8 cellular contexts compared by ENCODE assay signal in the genomic region with DNA sequence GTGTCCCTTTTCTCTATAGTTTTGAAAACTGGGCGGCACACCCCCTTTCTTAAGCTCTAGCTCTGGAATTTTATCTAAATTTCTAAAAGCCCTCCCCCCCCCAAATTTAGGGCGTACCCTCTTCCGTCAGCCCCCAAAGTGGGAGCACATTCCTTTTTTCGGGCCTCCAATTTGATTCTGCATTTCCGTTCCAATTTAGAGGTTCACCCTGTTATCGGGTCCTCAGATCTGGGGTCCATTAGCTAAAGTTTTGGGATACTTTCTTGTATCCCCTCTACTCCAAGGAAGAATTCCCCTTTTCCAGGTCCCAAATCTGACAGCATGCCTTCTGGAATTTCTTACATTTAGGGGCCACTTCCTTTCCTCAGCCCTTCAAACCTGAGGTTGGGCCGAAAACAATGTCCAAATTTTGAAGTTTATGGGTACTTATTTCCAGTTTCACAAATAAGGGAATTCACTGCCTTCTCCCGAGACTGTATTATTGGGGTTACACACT. TPM values are rescaled to one million over a fixed set of nuclear protein-coding genes. Genes with fewer than 3 reads are reported as not detected.
DNase-seq lines count a peak whose midpoint lies in the region; ATAC-seq and TF ChIP-seq lines count a peak whose summit lies in the region.

No MANE protein-coding gene starts in this region.

- H3K4me1 ChIP-seq in heart right ventricle = peaks cover 25 to 83% (median 74%) of the 10 kb centered on the region in 9 donors
- H3K4me1 ChIP-seq in breast epithelium = peaks cover 3 to 13% of the 10 kb centered on the region in 2 donors
- peaks cover 19% of the 10 kb centered on the region for H3K4me1 ChIP-seq in mesodermal cell (ENCODE audit: control insufficient read depth, insufficient read depth, low read length, poor library complexity, severe bottlenecking)
- H3K4me1 ChIP-seq in aorta (ENCODE audit: control insufficient read depth in 1 of 2, insufficient read depth in 2 of 2, low read length in 2 of 2) = no peaks in the 10 kb centered on the region

- intact Hi-C loops in heart right ventricle (cut with DNase I) = loop anchor here in 1 of 10 donors (2.0 kb wide), 1 partner anchor 30 kb away; a partner anchor contains a TSS
- intact Hi-C loops in left cardiac atrium (cut with DNase I) = loop anchor here in 1 of 2 donors (2.0 kb wide), 1 partner anchor 30 kb away; a partner anchor contains a TSS
- intact Hi-C loops in breast epithelium (cut with DNase I; ENCODE audit: low total_unique reads) = no loop called here
- intact Hi-C loops in aorta (cut with DNase I) = loop anchor here (2.0 to 10.0 kb wide), 2 partner anchors 30 to 112 kb away; a partner anchor contains a TSS

- TF ChIP-seq CTCF in heart right ventricle (IDR thresholded peaks at IDR 0.05) = no peak
- no peak for TF ChIP-seq CTCF in breast epithelium (IDR thresholded peaks at IDR 0.05)

- 15 to 17% methylated on average over 8 of the region's 8 CpGs for WGBS in heart right ventricle, 2 donors
- 7 to 11% methylated on average over 5 to 7 of the region's 8 CpGs for WGBS in mesodermal cell (ENCODE audit: insufficient coverage in 2 of 2), 2 experiments
- whole genome bisulfite sequencing in aorta, 2 donors = 10 to 12% methylated on average over 8 of the region's 8 CpGs

- ATAC-seq in heart right ventricle = no peak
- ATAC-seq in left cardiac atrium = no peak
- ATAC-seq in aorta (ENCODE audit: low FRiP score) = no peak
- no peak for ATAC-seq in HG03342 (IDR thresholded peaks at IDR 0.05; ENCODE audit: unreplicated experiment)

- TF ChIP-seq POLR2A in breast epithelium (IDR thresholded peaks at IDR 0.05) = no peak

- H3K27me3 ChIP-seq in heart right ventricle (no peaks in the 10 kb centered on the region), breast epithelium (no peaks in the 10 kb centered on the region), aorta (ENCODE audit: control insufficient read depth in 1 of 2, insufficient read depth in 2 of 2, low read length in 1 of 2) (no peaks in the 10 kb centered on the region)

- H3K9me3 ChIP-seq in heart right ventricle (no peaks in the 10 kb centered on the region), breast epithelium (no peaks in the 10 kb centered on the region), mesodermal cell (ENCODE audit: control insufficient read depth, low read length) (peaks cover 9% of the 10 kb centered on the region), aorta (ENCODE audit: control insufficient read depth, low read length) (no peaks in the 10 kb centered on the region)

- peak overlapping the region; percentile 68 to 92 (median 76) for H3K4me3 ChIP-seq in heart right ventricle
- H3K4me3 ChIP-seq in breast epithelium = peak overlapping the region; percentile 61 to 83 (median 76)
- H3K4me3 ChIP-seq in mesodermal cell (ENCODE audit: extremely low read depth, insufficient read depth, low read length, poor library complexity, severe bottlenecking) = peak overlapping the region; percentile 79
- H3K4me3 ChIP-seq in aorta (ENCODE audit: low read length in 2 of 2) = peak overlapping the region; percentile 66 to 86

- peak overlapping the region; percentile 78 to 97 (median 94) for H3K27ac ChIP-seq in heart right ventricle
- H3K27ac ChIP-seq in breast epithelium = peak overlapping the region; percentile 95 to 98
- H3K27ac ChIP-seq in mesodermal cell (ENCODE audit: low read depth, low read length, severe bottlenecking) = peak overlapping the region; percentile 68
- H3K27ac ChIP-seq in aorta (ENCODE audit: low read depth in 1 of 2, low read length in 2 of 2) = no peak overlapping the region

- DNase-seq in heart right ventricle (no peak), left cardiac atrium (no peak), breast epithelium (ENCODE audit: low spot score in 2 of 2) (no peak), aorta (no peak), NCI-H446 treated with DMSO at 0.1 percent for 48 hours (lab: John Stamatoyannopoulos, UW) (no peak)
- no peak for DNase-seq in stimulated activated CD4-positive, alpha-beta T cell treated with anti-CD3 and anti-CD28 coated beads, Interleukin-4, amount 100 ng/mL, for 1 hour

- H3K36me3 ChIP-seq in heart right ventricle (peaks cover 0 to 15% (median 0%) of the 10 kb centered on the region in 9 donors), breast epithelium (no peaks in the 10 kb centered on the region), mesodermal cell (ENCODE audit: control insufficient read depth, insufficient read depth, low read length) (peaks cover 19% of the 10 kb centered on the region), aorta (ENCODE audit: control insufficient read depth in 1 of 2, insufficient read depth in 2 of 2, low read length in 1 of 2) (peaks cover 0 to 3% of the 10 kb centered on the region in 2 donors)

RNA-seq across cellular contexts. Expression of a gene that starts 0.8 kb away (rescaled TPM):
- 10 to 100 TPM; 31.9 to 44.7 (median 37.8) TPM for total RNA-seq in heart right ventricle
- polyA plus RNA-seq in heart right ventricle = 10 to 100 TPM; 23.4 to 34.1 TPM
- 10 to 100 TPM; 45.5 to 50.5 TPM for total RNA-seq in left cardiac atrium
- 10 to 100 TPM; 48.5 to 60.0 (median 59.7) TPM for total RNA-seq in breast epithelium
- 32.4 TPM for polyA plus RNA-seq in mesodermal cell (2013, experiment 1 of 2)
- polyA plus RNA-seq in mesodermal cell (2013, experiment 2 of 2) = 39.1 TPM
- total RNA-seq in aorta = 10 to 100 TPM; 48.7 to 64.4 TPM
- polyA plus RNA-seq in aorta = 10 to 100 TPM; 17.1 to 32.9 TPM

RNA-seq across cellular contexts. Expression of a gene that starts 30.6 kb away (rescaled TPM):
- total RNA-seq in heart right ventricle (100 to 1,000 TPM; 110 to 170 (median 124) TPM), left cardiac atrium (100 to 1,000 TPM; 143 to 172 TPM), breast epithelium (100 to 1,000 TPM; 305 to 660 (median 527) TPM), aorta (100 to 1,000 TPM; 293 to 383 TPM)
- polyA plus RNA-seq in heart right ventricle (100 to 1,000 TPM in 1 of 2 donors, 10 to 100 TPM in 1; 98.8 to 412 TPM), aorta (100 to 1,000 TPM in 1 of 2 donors, 10 to 100 TPM in 1; 65.6 to 352 TPM)
- polyA plus RNA-seq in mesodermal cell (2013, experiment 1 of 2) = 174 TPM
- polyA plus RNA-seq in mesodermal cell (2013, experiment 2 of 2) = 211 TPM

Comparison
In these comparisons a context has a peak if more than half of its experiments do, and no peak if none do; other contexts are left out.
1. H3K27ac ChIP-seq: peak in heart right ventricle (10 of 10), breast epithelium (2 of 2) and mesodermal cell (single experiment); none in aorta (0 of 2).
2. Peak in every context shown above with its lines, with median percentiles within 50 percentile points of each other: H3K4me3 ChIP-seq.